ENCODE assay signal across 15 cellular contexts in the genomic region with DNA sequence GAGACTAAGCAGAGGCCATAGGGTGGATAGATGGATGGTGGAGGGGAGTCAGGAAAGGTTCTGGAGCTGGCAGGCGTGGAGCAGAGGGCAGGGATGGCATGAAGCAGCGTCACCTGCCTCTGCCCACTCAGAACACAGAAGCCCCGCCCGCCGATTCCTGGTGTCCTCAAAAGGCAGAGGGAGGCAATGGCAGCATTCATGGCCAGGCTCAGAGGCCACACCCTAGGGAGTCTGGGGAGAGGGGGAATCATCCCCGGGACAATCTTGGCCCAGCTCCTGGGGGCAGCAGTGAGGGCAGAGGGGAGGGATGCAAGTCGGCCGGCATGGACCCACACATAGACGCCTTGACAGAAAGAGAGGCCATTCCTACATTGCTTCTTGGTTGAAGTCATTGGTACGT.
DNase-seq lines count a peak whose midpoint lies in the region; ATAC-seq and TF ChIP-seq lines count a peak whose summit lies in the region.
"Had no signal": no experiment of that assay in that cellular context is flagged by ENCODE, and none has a peak within 500 bp of the region (broad histone marks: within the 10 kb centered on the region; RNA-seq: fewer than 3 reads in every experiment).

No MANE protein-coding gene starts in this region.

- intact Hi-C loops in natural killer cell (cut with micrococcal nuclease), result no loop called here

- H3K36me3 Mint-ChIP-seq in natural killer cell treated with Interleukin-12 subunit alpha and Interleukin-12 subunit beta and Interleukin-15 and Interleukin-18, amount 100 ng/mL, for 72 hours, result no peaks in the 10 kb centered on the region
- H3K36me3 Mint-ChIP-seq in natural killer cell (no peaks in the 10 kb centered on the region), nephron (ENCODE audit: low read depth) (no peaks in the 10 kb centered on the region), T-cell (no peaks in the 10 kb centered on the region)

- no peak overlapping the region for H3K27ac Mint-ChIP-seq in natural killer cell treated with Interleukin-12 subunit alpha and Interleukin-12 subunit beta and Interleukin-15 and Interleukin-18, amount 100 ng/mL, for 72 hours
- H3K27ac Mint-ChIP-seq in natural killer cell (no peak overlapping the region), nephron (peak overlapping the region in 2 of 3 experiments; percentile 7 to 95), T-cell (no peak overlapping the region)
- H3K27ac Mint-ChIP-seq: B cell; CD4-positive, alpha-beta T cell; IgD-negative memory B cell had no signal

- H3K9me3 Mint-ChIP-seq in natural killer cell treated with Interleukin-12 subunit alpha and Interleukin-12 subunit beta and Interleukin-15 and Interleukin-18, amount 100 ng/mL, for 72 hours, result no peaks in the 10 kb centered on the region
- no peaks in the 10 kb centered on the region for H3K9me3 Mint-ChIP-seq in natural killer cell
- no peaks in the 10 kb centered on the region for H3K9me3 Mint-ChIP-seq in nephron
- H3K9me3 Mint-ChIP-seq in T-cell, result no peaks in the 10 kb centered on the region
- H3K9me3 Mint-ChIP-seq: CD4-positive, alpha-beta T cell; IgD-negative memory B cell had no signal

- TF ChIP-seq CTCF in natural killer cell (IDR thresholded peaks at IDR 0.05) (no peak), RWPE1 (conservative IDR thresholded peaks at IDR 0.05; ENCODE audit: low read depth) (no peak), nephron (IDR thresholded peaks at IDR 0.05; ENCODE audit: unreplicated experiment in 3 of 3) (no peak)

- CTCF ChIA-PET in RWPE1 (lab: Yijun Ruan, JAX), result interaction anchor here (1.4 kb wide), 1 partner anchor 176 kb away, joined by 5 read pairs; no protein-coding TSS in a partner anchor
- CTCF ChIA-PET in T-cell (lab: Charles Lee), result no interaction called here

- H3K27me3 Mint-ChIP-seq in natural killer cell treated with Interleukin-12 subunit alpha and Interleukin-12 subunit beta and Interleukin-15 and Interleukin-18, amount 100 ng/mL, for 72 hours, result peaks cover 10 to 13% of the 10 kb centered on the region in 2 donors
- H3K27me3 Mint-ChIP-seq in natural killer cell (ENCODE audit: low read depth in 2 of 2) (peaks cover 0 to 3% of the 10 kb centered on the region in 2 donors), nephron (ENCODE audit: low read depth) (peaks cover 26% of the 10 kb centered on the region), T-cell (peaks cover 5 to 14% of the 10 kb centered on the region in 2 donors)
- H3K27me3 Mint-ChIP-seq: CD4-positive, alpha-beta T cell had no signal

- peaks cover 0 to 5% of the 10 kb centered on the region in 2 donors for H3K4me1 Mint-ChIP-seq in natural killer cell treated with Interleukin-12 subunit alpha and Interleukin-12 subunit beta and Interleukin-15 and Interleukin-18, amount 100 ng/mL, for 72 hours (ENCODE audit: low read depth in 2 of 2)
- H3K4me1 Mint-ChIP-seq in natural killer cell (peaks cover 6 to 8% of the 10 kb centered on the region in 2 donors), nephron (peaks cover 41% of the 10 kb centered on the region), T-cell (peaks cover 0 to 6% (median 5%) of the 10 kb centered on the region in 3 donors)

- POLR2A ChIA-PET in RWPE1 (lab: Yijun Ruan, JAX; ENCODE audit: low non-redundant PET) (no interaction called here), T-cell (lab: Charles Lee) (no interaction called here)

- DNase-seq in natural killer cell treated with Interleukin-12 subunit alpha and Interleukin-12 subunit beta and Interleukin-15 and Interleukin-18, amount 100 ng/mL, for 72 hours (ENCODE audit: low spot score), result peak; percentile 18
- DNase-seq in natural killer cell (no peak), RWPE1 (ENCODE audit: low spot score) (no peak), T-cell (no peak), NCI-H2081 treated with DMSO at 0.1 percent for 48 hours (lab: John Stamatoyannopoulos, UW) (no peak)
- DNase-seq: C1 segment of cervical spinal cord; Calu3; CD4-positive, alpha-beta T cell; DMS 273 treated with DMSO at 0.1 percent for 48 hours; GM23248 had no signal

- H3K27ac ChIP-seq in RWPE1, result peak overlapping the region; percentile 90
- H3K27ac ChIP-seq: GM23248 had no signal

- ATAC-seq in natural killer cell treated with Interleukin-12 subunit alpha and Interleukin-12 subunit beta and Interleukin-15 and Interleukin-18, amount 100 ng/mL, for 72 hours, result no peak
- ATAC-seq in natural killer cell (no peak), HG03097 (IDR thresholded peaks at IDR 0.05; ENCODE audit: low FRiP score, unreplicated experiment) (no peak), T-cell (replicated peaks in 1 of 4) (no peak)
- ATAC-seq: HCT116 had no signal

- no peak overlapping the region for H3K4me3 Mint-ChIP-seq in natural killer cell treated with Interleukin-12 subunit alpha and Interleukin-12 subunit beta and Interleukin-15 and Interleukin-18, amount 100 ng/mL, for 72 hours
- H3K4me3 Mint-ChIP-seq in natural killer cell (no peak overlapping the region), nephron (no peak overlapping the region), T-cell (no peak overlapping the region)
- H3K4me3 Mint-ChIP-seq: B cell; CD4-positive, alpha-beta T cell; IgD-negative memory B cell had no signal

Comparison
In these comparisons a context has a peak if more than half of its experiments do, and no peak if none do; other contexts are left out.
1. H3K27ac Mint-ChIP-seq: peak in nephron (2 of 3); none in natural killer cell treated with Interleukin-12 subunit alpha and Interleukin-12 subunit beta and Interleukin-15 and Interleukin-18, amount 100 ng/mL, for 72 hours (0 of 2), natural killer cell (0 of 2) and T-cell (0 of 2).